ENCODE assay signal across 1 cellular context in the genomic region with DNA sequence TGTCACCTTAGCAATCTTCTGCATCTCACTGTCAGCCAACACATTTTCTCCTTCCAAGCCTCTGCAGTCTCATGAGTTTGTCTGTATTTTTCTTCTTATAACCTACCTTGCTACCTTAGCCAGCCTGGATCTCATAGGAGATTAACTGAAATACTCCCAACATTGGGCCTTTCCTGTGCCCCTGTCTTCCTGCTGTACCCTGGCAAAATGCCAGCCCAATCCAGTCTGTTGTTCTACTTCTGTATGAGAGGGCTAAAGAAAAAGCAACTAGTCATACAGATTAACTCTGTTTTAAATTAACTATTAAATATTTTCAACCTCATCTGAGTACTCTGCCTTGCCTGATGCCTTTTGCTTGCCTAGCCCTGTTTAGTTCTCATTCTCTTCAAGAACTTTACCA.
TF ChIP-seq lines count a peak whose summit lies in the region.

No MANE protein-coding gene starts in this region.

TF ChIP-seq in HepG2, 621 proteins besides CTCF, POLR2A, EP300 and RAD21:
- TF ChIP-seq LCORL (IDR thresholded peaks at IDR 0.05), result peak; percentile 16; the same call in 1 of the 2 replicates
- no peak for TF ChIP-seq LCORL (CRISPR knock-in tag; IDR thresholded peaks at IDR 0.05)
- TF ChIP-seq POLR2AphosphoS5 (IDR thresholded peaks at IDR 0.05; ENCODE audit: low read depth, low read length), result no peak
